In genomic region chr3:62184559-62184958, GRCh38 we compare ENCODE assay signal across 14 cellular contexts.
DNase-seq lines count a peak whose midpoint lies in the region; ATAC-seq and TF ChIP-seq lines count a peak whose summit lies in the region.
"Had no signal": no experiment of that assay in that cellular context is flagged by ENCODE, and none has a peak within 500 bp of the region (broad histone marks: within the 10 kb centered on the region; RNA-seq: fewer than 3 reads in every experiment).

No MANE protein-coding gene starts in this region.

- no peaks in the 10 kb centered on the region for H3K27me3 Mint-ChIP-seq in activated CD4-positive, alpha-beta T cell treated with anti-CD3 and anti-CD28 coated beads, Interleukin-2, amount 10 ng/mL, durations not matched to agents 24 days and 14 days
- H3K27me3 Mint-ChIP-seq in activated T-cell treated with anti-CD3 and anti-CD28 coated beads, Interleukin-2, amount 50 U/mL, for 4 hours (ENCODE audit: low read depth) = peaks cover 2% of the 10 kb centered on the region

- no peaks in the 10 kb centered on the region for H3K4me1 ChIP-seq in OCI-LY7 (ENCODE audit: insufficient read depth, low read length, poor library complexity, severe bottlenecking)
- H3K4me1 ChIP-seq: pancreas had no signal

- H3K27ac Mint-ChIP-seq in activated CD4-positive, alpha-beta T cell treated with anti-CD3 and anti-CD28 coated beads, Interleukin-2, amount 10 ng/mL, durations not matched to agents 24 days and 14 days = no peak overlapping the region
- H3K27ac Mint-ChIP-seq: activated naive CD8-positive, alpha-beta T cell treated with anti-CD3 and anti-CD28 coated beads, Interleukin-2, amount 50 U/mL, for 24 hours had no signal

- no peaks in the 10 kb centered on the region for H4K20me1 ChIP-seq in OCI-LY7 (ENCODE audit: insufficient read depth, low read length)

- intact Hi-C loops in head of caudate nucleus (cut with DNase I) (no loop called here), OCI-LY7 (cut with micrococcal nuclease; ENCODE audit: unreplicated experiment) (loop anchor here (10.0 kb wide), 1 partner anchor 330 kb away; no protein-coding TSS in a partner anchor)
- intact Hi-C loops in activated CD4-positive, alpha-beta T cell treated with anti-CD3 and anti-CD28 coated beads, Interleukin-2, amount 10 ng/mL, durations not matched to agents 24 days and 14 days (cut with micrococcal nuclease) = no loop called here

- H3K79me2 ChIP-seq in OCI-LY7 (ENCODE audit: insufficient read depth, low read depth, low read length) = no peaks in the 10 kb centered on the region

- peaks cover 4% of the 10 kb centered on the region for H3K4me1 Mint-ChIP-seq in activated CD4-positive, alpha-beta T cell treated with anti-CD3 and anti-CD28 coated beads, Interleukin-2, amount 10 ng/mL, durations not matched to agents 24 days and 14 days
- H3K4me1 Mint-ChIP-seq in activated T-cell treated with anti-CD3 and anti-CD28 coated beads, Interleukin-2, amount 50 U/mL, for 4 hours (ENCODE audit: low read depth) = peaks cover 3% of the 10 kb centered on the region
- H3K4me1 Mint-ChIP-seq: activated naive CD8-positive, alpha-beta T cell treated with anti-CD3 and anti-CD28 coated beads, Interleukin-2, amount 50 U/mL, for 24 hours had no signal

- H3K27ac ChIP-seq in OCI-LY7 (ENCODE audit: low read depth, low read length, poor library complexity, severe bottlenecking) = no peak overlapping the region
- H3K27ac ChIP-seq: gastroesophageal sphincter, pancreas had no signal

- H3K36me3 Mint-ChIP-seq in activated CD4-positive, alpha-beta T cell treated with anti-CD3 and anti-CD28 coated beads, Interleukin-2, amount 10 ng/mL, durations not matched to agents 24 days and 14 days (ENCODE audit: low read depth) = no peaks in the 10 kb centered on the region
- no peaks in the 10 kb centered on the region for H3K36me3 Mint-ChIP-seq in activated T-cell treated with anti-CD3 and anti-CD28 coated beads, Interleukin-2, amount 50 U/mL, for 4 hours (ENCODE audit: insufficient read depth)

- TF ChIP-seq CTCF in OCI-LY7 (conservative IDR thresholded peaks at IDR 0.05; ENCODE audit: low read length) = no peak

- H2AFZ ChIP-seq in OCI-LY7 (ENCODE audit: low read length) = no peak overlapping the region

- peak; percentile 37 for DNase-seq in SIG-M5 treated with dmso at 0.1 percent for 504 hours (lab: John Stamatoyannopoulos, UW; ENCODE audit: unreplicated experiment)
- no peak for DNase-seq in SIG-M5 (lab: John Stamatoyannopoulos, UW)
- peak; percentile 8 for DNase-seq in SKM-1 (lab: John Stamatoyannopoulos, UW; ENCODE audit: unreplicated experiment)
- peak in 36 of 42 donors; percentile 17 to 80 (median 42) for DNase-seq in head of caudate nucleus
- DNase-seq in renal cortical epithelial cell (ENCODE audit: low read depth) = peak; percentile 55
- no peak for DNase-seq in activated CD4-positive, alpha-beta T cell treated with anti-CD3 and anti-CD28 coated beads, Interleukin-2, amount 10 ng/mL, durations not matched to agents 24 days and 14 days
- no peak for DNase-seq in OCI-LY7 (ENCODE audit: low spot score)
- DNase-seq in activated T-cell treated with anti-CD3 and anti-CD28 coated beads, Interleukin-2, amount 50 U/mL, for 4 hours = no peak
- DNase-seq: activated naive CD8-positive, alpha-beta T cell treated with anti-CD3 and anti-CD28 coated beads, Interleukin-2, amount 50 U/mL, for 24 hours; dermis blood vessel endothelial cell; DMS153; MG63; pancreas had no signal

- H3K36me3 ChIP-seq in OCI-LY7 (ENCODE audit: insufficient read depth, low read length) = no peaks in the 10 kb centered on the region
- H3K36me3 ChIP-seq: gastroesophageal sphincter, MG63, pancreas had no signal

- POLR2A ChIA-PET in OCI-LY7 (lab: Charles Lee) = no interaction called here

- no peaks in the 10 kb centered on the region for H3K9me2 ChIP-seq in OCI-LY7 (ENCODE audit: insufficient read depth, low read length)

- H3K4me3 Mint-ChIP-seq in activated CD4-positive, alpha-beta T cell treated with anti-CD3 and anti-CD28 coated beads, Interleukin-2, amount 10 ng/mL, durations not matched to agents 24 days and 14 days = no peak overlapping the region
- H3K4me3 Mint-ChIP-seq in activated T-cell treated with anti-CD3 and anti-CD28 coated beads, Interleukin-2, amount 50 U/mL, for 4 hours = no peak overlapping the region
- H3K4me3 Mint-ChIP-seq: activated naive CD8-positive, alpha-beta T cell treated with anti-CD3 and anti-CD28 coated beads, Interleukin-2, amount 50 U/mL, for 24 hours had no signal

- CTCF ChIA-PET in OCI-LY7 (lab: Charles Lee; ENCODE audit: unreplicated experiment) = no interaction called here

- no TSS peak for BruUV-seq in OCI-LY7 (replicated peaks; lab: Mats Ljungman, UMichigan)

- no peak overlapping the region for H3K4me2 ChIP-seq in OCI-LY7 (ENCODE audit: low read length)

- no peaks in the 10 kb centered on the region for H3K9me3 ChIP-seq in OCI-LY7 (ENCODE audit: low read length)
- H3K9me3 ChIP-seq: gastroesophageal sphincter, MG63, pancreas had no signal

- ATAC-seq in activated T-cell treated with anti-CD3 and anti-CD28 coated beads, Interleukin-2, amount 50 U/mL, for 4 hours = no peak
- ATAC-seq: activated naive CD8-positive, alpha-beta T cell treated with anti-CD3 and anti-CD28 coated beads, Interleukin-2, amount 50 U/mL, for 24 hours; gastroesophageal sphincter had no signal

- H3K4me3 ChIP-seq in OCI-LY7 (ENCODE audit: low read depth, low read length, poor library complexity, severe bottlenecking) = no peak overlapping the region
- H3K4me3 ChIP-seq: gastroesophageal sphincter, MG63, pancreas had no signal

- no peaks in the 10 kb centered on the region for H3K9me3 Mint-ChIP-seq in activated CD4-positive, alpha-beta T cell treated with anti-CD3 and anti-CD28 coated beads, Interleukin-2, amount 10 ng/mL, durations not matched to agents 24 days and 14 days
- H3K9me3 Mint-ChIP-seq in activated T-cell treated with anti-CD3 and anti-CD28 coated beads, Interleukin-2, amount 50 U/mL, for 4 hours = no peaks in the 10 kb centered on the region
- H3K9me3 Mint-ChIP-seq: activated naive CD8-positive, alpha-beta T cell treated with anti-CD3 and anti-CD28 coated beads, Interleukin-2, amount 50 U/mL, for 24 hours had no signal

Comparison
In these comparisons a context has a peak if more than half of its experiments do, and no peak if none do; other contexts are left out.
1. DNase-seq: peak in SIG-M5 treated with dmso at 0.1 percent for 504 hours (single experiment), SKM-1 (single experiment), head of caudate nucleus (36 of 42) and renal cortical epithelial cell (single experiment); none in SIG-M5 (single experiment), activated CD4-positive, alpha-beta T cell treated with anti-CD3 and anti-CD28 coated beads, Interleukin-2, amount 10 ng/mL, durations not matched to agents 24 days and 14 days (single experiment), OCI-LY7 (single experiment) and activated T-cell treated with anti-CD3 and anti-CD28 coated beads, Interleukin-2, amount 50 U/mL, for 4 hours (single experiment).